In genomic region chr1:3577300-3577699, GRCh38 we compare ENCODE assay signal across 17 cellular contexts. TPM values are rescaled to one million over a fixed set of nuclear protein-coding genes. Genes with fewer than 3 reads are reported as not detected.
DNase-seq lines count a peak whose midpoint lies in the region; ATAC-seq and TF ChIP-seq lines count a peak whose summit lies in the region.
"Had no signal": no experiment of that assay in that cellular context is flagged by ENCODE, and none has a peak within 500 bp of the region (broad histone marks: within the 10 kb centered on the region; RNA-seq: fewer than 3 reads in every experiment).

No MANE protein-coding gene starts in this region.

- no peak for TF ChIP-seq CTCF in brain microvascular endothelial cell (IDR thresholded peaks at IDR 0.05; ENCODE audit: low read depth, low read length, missing control alignments)

- H3K27ac ChIP-seq in brain microvascular endothelial cell, result no peak overlapping the region
- H3K27ac ChIP-seq: neutrophil, spleen had no signal

- CTCF ChIA-PET in HEK293T (lab: Yijun Ruan, JAX), result no interaction called here

- DNase-seq in G401 (ENCODE audit: low spot score) (peak; percentile 50), NCI-H2171 (lab: John Stamatoyannopoulos, UW) (peak; percentile 91), brain microvascular endothelial cell (peak; percentile 47), non-pigmented ciliary epithelial cell (ENCODE audit: low read depth) (peak; percentile 38), HEK293T (ENCODE audit: extremely low spot score) (no peak), NCI-H187 treated with DMSO at 0.1 percent for 48 hours (lab: John Stamatoyannopoulos, UW) (no peak), sciatic nerve (ENCODE audit: low spot score) (no peak)
- DNase-seq: activated CD4-positive, alpha-beta T cell treated with anti-CD3 and anti-CD28 coated beads for 36 hours; activated naive CD8-positive, alpha-beta T cell treated with anti-CD3 and anti-CD28 coated beads, Interleukin-2, amount 50 U/mL, for 24 hours; activated T-cell treated with anti-CD3 and anti-CD28 coated beads, Interleukin-2, amount 50 U/mL, for 24 hours; Caco-2; mammary epithelial cell; spleen; T-helper 17 cell had no signal

- H3K27me3 ChIP-seq in brain microvascular endothelial cell (replicated peaks), result no peaks in the 10 kb centered on the region
- H3K27me3 ChIP-seq: neutrophil had no signal

- no peak overlapping the region for H3K4me3 ChIP-seq in brain microvascular endothelial cell (ENCODE audit: low read depth, low read length)
- H3K4me3 ChIP-seq: K562, spleen had no signal

- POLR2A ChIA-PET in HEK293T (lab: Yijun Ruan, JAX), result no interaction called here

- intact Hi-C loops in sciatic nerve (cut with DNase I), result no loop called here

- H3K36me3 ChIP-seq in brain microvascular endothelial cell (replicated peaks), result no peaks in the 10 kb centered on the region
- H3K36me3 ChIP-seq: spleen had no signal

- ATAC-seq in sciatic nerve (no peak), HG02642 (IDR thresholded peaks at IDR 0.05; ENCODE audit: poor library complexity, unreplicated experiment) (no peak)
- ATAC-seq: activated CD4-positive, alpha-beta T cell treated with anti-CD3 and anti-CD28 coated beads for 36 hours; activated naive CD8-positive, alpha-beta T cell treated with anti-CD3 and anti-CD28 coated beads, Interleukin-2, amount 50 U/mL, for 24 hours; K562; T-helper 17 cell had no signal

- in situ Hi-C loops in G401 (cut with HindIII; ENCODE audit: low sequenced_read_pairs) (no loop called here), brain microvascular endothelial cell (cut with HindIII; ENCODE audit: low pct_ligation_motif_present, low sequenced_read_pairs) (no loop called here)

TF ChIP-seq in HEK293T, 16 proteins besides CTCF, POLR2A, EP300 and RAD21:
- TF ChIP-seq NFRKB (IDR thresholded peaks at IDR 0.05) (no peak), FOXM1 (IDR thresholded peaks at IDR 0.05; ENCODE audit: borderline replicate concordance) (no peak), SP1 (IDR thresholded peaks at IDR 0.05) (no peak), BHLHE40 (IDR thresholded peaks at IDR 0.05; ENCODE audit: borderline replicate concordance) (no peak), CTBP1 (IDR thresholded peaks at IDR 0.05; ENCODE audit: borderline replicate concordance) (no peak), LEF1 (IDR thresholded peaks at IDR 0.05; ENCODE audit: borderline replicate concordance) (no peak), ARNT (IDR thresholded peaks at IDR 0.05) (no peak), ELF4 (IDR thresholded peaks at IDR 0.05) (no peak), PKNOX1 (IDR thresholded peaks at IDR 0.05) (no peak), SUZ12 (IDR thresholded peaks at IDR 0.05) (no peak), L3MBTL2 (conservative IDR thresholded peaks at IDR 0.05) (no peak)
TF ChIP-seq in HEK293T: peak in this region for 0.

RNA-seq across cellular contexts. Expression of gene MEGF6, which starts 34.0 kb away (rescaled TPM):
- total RNA-seq in G401 (2014; rRNA removed; shearing (Covaris generic)), result 8.1 and 8.7 TPM in 2 replicates
- 35.4 TPM for total RNA-seq in sciatic nerve

RNA-seq across cellular contexts. Expression of gene TPRG1L, which starts 47.5 kb away (rescaled TPM):
- 19.2 and 21.7 TPM in 2 replicates for total RNA-seq in G401 (2014; rRNA removed; shearing (Covaris generic))
- total RNA-seq in sciatic nerve, result 35.4 TPM

Comparison
In these comparisons a context has a peak if more than half of its experiments do, and no peak if none do; other contexts are left out.
1. DNase-seq: peak in G401 (single experiment), NCI-H2171 (single experiment), brain microvascular endothelial cell (single experiment) and non-pigmented ciliary epithelial cell (single experiment); none in HEK293T (single experiment), NCI-H187 treated with DMSO at 0.1 percent for 48 hours (single experiment) and sciatic nerve (single experiment).